27 cellular contexts compared by ENCODE assay signal in the genomic region with DNA sequence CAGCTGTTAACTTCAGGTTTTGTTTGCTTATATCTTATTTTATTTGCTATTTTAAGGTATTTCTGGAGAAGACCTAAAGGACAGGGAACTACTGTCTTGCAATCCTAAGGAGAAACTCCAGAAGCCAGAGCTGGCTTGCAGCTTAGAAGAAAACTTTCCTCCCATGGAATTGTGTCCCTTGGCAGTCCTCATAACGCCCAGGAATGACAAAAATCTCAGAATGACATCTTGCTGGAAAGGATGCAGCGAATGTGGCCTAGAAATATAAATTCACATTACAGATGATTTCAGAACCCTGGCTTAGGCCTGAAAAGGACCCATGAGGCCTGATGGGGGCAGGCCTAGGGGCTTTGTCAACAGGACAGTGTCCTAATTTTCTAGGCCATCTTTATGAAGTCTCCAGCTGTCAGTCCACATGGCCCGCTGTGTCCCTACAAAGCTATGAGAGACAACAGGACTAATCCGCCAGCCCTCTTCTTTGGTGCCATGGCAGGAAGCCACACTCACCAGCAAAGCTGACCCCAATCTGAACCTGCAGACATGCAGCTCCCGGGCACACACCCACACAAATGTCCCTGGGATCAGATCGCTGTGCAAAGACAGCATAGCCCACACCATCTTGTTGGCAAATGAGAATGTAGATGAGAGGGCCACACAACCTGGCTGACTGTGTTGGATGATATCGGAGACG. TPM values are rescaled to one million over a fixed set of nuclear protein-coding genes. Genes with fewer than 3 reads are reported as not detected.
DNase-seq lines count a peak whose midpoint lies in the region; ATAC-seq and TF ChIP-seq lines count a peak whose summit lies in the region.
"Had no signal": no experiment of that assay in that cellular context is flagged by ENCODE, and none has a peak within 500 bp of the region (broad histone marks: within the 10 kb centered on the region; RNA-seq: fewer than 3 reads in every experiment).

No MANE protein-coding gene starts in this region.

- no peak overlapping the region for H3K27ac Mint-ChIP-seq in activated naive CD4-positive, alpha-beta T cell treated with anti-CD3 and anti-CD28 coated beads, Interleukin-2, amount 50 U/mL, for 72 hours
- H3K27ac Mint-ChIP-seq: activated CD8-positive, alpha-beta T cell treated with anti-CD3 and anti-CD28 coated beads for 36 hours; activated naive CD8-positive, alpha-beta T cell; natural killer cell treated with Interleukin-12 subunit alpha and Interleukin-12 subunit beta and Interleukin-15 and Interleukin-18, amount 100 ng/mL, for 72 hours; stimulated activated naive B cell treated with anti-CD40 and anti-IgM and Interleukin-4, amounts not matched to agents 10 μg/mL and 1 μg/mL and 100 μg/mL, for 72 hours; T-helper 2 cell treated with Interferon-gamma antibody and Interleukin-4, amounts not matched to agents 5 μg/mL and 100 μg/mL, for 36 hours; type B pancreatic cell had no signal

- H3K4me3 ChIP-seq in WERI-Rb-1 (ENCODE audit: low read depth, low read length): no peak overlapping the region
- H3K4me3 ChIP-seq in fibroblast of the aortic adventitia (ENCODE audit: low read depth, low read length): no peak overlapping the region
- H3K4me3 ChIP-seq in upper lobe of right lung: no peak overlapping the region
- H3K4me3 ChIP-seq: esophagus squamous epithelium, prostate gland, SJSA1 had no signal

- intact Hi-C loops in sciatic nerve (cut with DNase I) (no loop called here), upper lobe of right lung (cut with DNase I) (no loop called here)

- no peaks in the 10 kb centered on the region for H3K36me3 ChIP-seq in WERI-Rb-1
- H3K36me3 ChIP-seq in upper lobe of right lung: no peaks in the 10 kb centered on the region
- H3K36me3 ChIP-seq: esophagus squamous epithelium, prostate gland, SJSA1 had no signal

- H3K27ac ChIP-seq in WERI-Rb-1 (peak overlapping the region; percentile 25; the same call in 1 of the 2 replicates), upper lobe of right lung (no peak overlapping the region)
- H3K27ac ChIP-seq: esophagus squamous epithelium, prostate gland, SJSA1 had no signal

- no peak for TF ChIP-seq CTCF in WERI-Rb-1 (IDR thresholded peaks at IDR 0.05; ENCODE audit: low read depth, low read length)
- no peak for TF ChIP-seq CTCF in fibroblast of the aortic adventitia (IDR thresholded peaks at IDR 0.05; ENCODE audit: insufficient read depth, low read length)
- TF ChIP-seq CTCF in upper lobe of right lung (IDR thresholded peaks at IDR 0.05): no peak

- H3K9me3 ChIP-seq in WERI-Rb-1 (ENCODE audit: severe bottlenecking): peaks cover 20% of the 10 kb centered on the region
- no peaks in the 10 kb centered on the region for H3K9me3 ChIP-seq in upper lobe of right lung
- H3K9me3 ChIP-seq: esophagus squamous epithelium, prostate gland, SJSA1 had no signal

- DNase-seq in COLO829 (ENCODE audit: low spot score) (peak; percentile 37), WERI-Rb-1 (peak; percentile 58), fibroblast of the aortic adventitia (ENCODE audit: low read depth) (peak; percentile 26), sciatic nerve (ENCODE audit: low spot score) (no peak), NK-92 (lab: John Stamatoyannopoulos, UW; ENCODE audit: unreplicated experiment) (no peak), upper lobe of right lung (no peak)
- no peak for DNase-seq in activated naive CD4-positive, alpha-beta T cell treated with anti-CD3 and anti-CD28 coated beads, Interleukin-2, amount 50 U/mL, for 72 hours (ENCODE audit: low spot score in 2 of 2)
- DNase-seq in stimulated activated CD4-positive, alpha-beta T cell treated with anti-CD3 and anti-CD28 coated beads, Interleukin-4, amount 100 ng/mL, for 24 hours: no peak
- DNase-seq: activated CD4-positive, CD25-positive, alpha-beta regulatory T cell; activated CD8-positive, alpha-beta T cell treated with anti-CD3 and anti-CD28 coated beads for 36 hours; activated T-cell treated with anti-CD3 and anti-CD28 coated beads, Interleukin-2, amount 50 U/mL, for 48 hours; COR-L47; esophagus squamous epithelium; head of caudate nucleus; KBM-7; mammary epithelial cell; NCI-H1048; NCI-H2081 treated with DMSO at 0.1 percent for 48 hours; NCI-H526; stimulated activated naive B cell treated with anti-CD40 and anti-IgM and Interleukin-4, amounts not matched to agents 10 μg/mL and 1 μg/mL and 100 μg/mL, for 72 hours had no signal

- no peaks in the 10 kb centered on the region for H3K36me3 Mint-ChIP-seq in activated naive CD4-positive, alpha-beta T cell treated with anti-CD3 and anti-CD28 coated beads, Interleukin-2, amount 50 U/mL, for 72 hours
- H3K36me3 Mint-ChIP-seq: activated naive CD8-positive, alpha-beta T cell; natural killer cell treated with Interleukin-12 subunit alpha and Interleukin-12 subunit beta and Interleukin-15 and Interleukin-18, amount 100 ng/mL, for 72 hours; type B pancreatic cell had no signal

- H3K9me3 Mint-ChIP-seq in activated naive CD4-positive, alpha-beta T cell treated with anti-CD3 and anti-CD28 coated beads, Interleukin-2, amount 50 U/mL, for 72 hours: no peaks in the 10 kb centered on the region
- H3K9me3 Mint-ChIP-seq: activated CD8-positive, alpha-beta T cell treated with anti-CD3 and anti-CD28 coated beads for 36 hours; natural killer cell treated with Interleukin-12 subunit alpha and Interleukin-12 subunit beta and Interleukin-15 and Interleukin-18, amount 100 ng/mL, for 72 hours; T-helper 2 cell treated with Interferon-gamma antibody and Interleukin-4, amounts not matched to agents 5 μg/mL and 100 μg/mL, for 36 hours; type B pancreatic cell had no signal

- peak; percentile 22 for ATAC-seq in sciatic nerve
- no peak for ATAC-seq in upper lobe of right lung
- ATAC-seq in activated naive CD4-positive, alpha-beta T cell treated with anti-CD3 and anti-CD28 coated beads, Interleukin-2, amount 50 U/mL, for 72 hours: no peak
- ATAC-seq: activated CD8-positive, alpha-beta T cell treated with anti-CD3 and anti-CD28 coated beads for 36 hours; HCT116; natural killer cell treated with Interleukin-12 subunit alpha and Interleukin-12 subunit beta and Interleukin-15 and Interleukin-18, amount 100 ng/mL, for 72 hours; stimulated activated naive B cell treated with anti-CD40 and anti-IgM and Interleukin-4, amounts not matched to agents 10 μg/mL and 1 μg/mL and 100 μg/mL, for 72 hours had no signal

- no peaks in the 10 kb centered on the region for H3K4me1 ChIP-seq in upper lobe of right lung
- H3K4me1 ChIP-seq: prostate gland, SJSA1 had no signal

- no peaks in the 10 kb centered on the region for H3K27me3 ChIP-seq in WERI-Rb-1 (ENCODE audit: insufficient read depth, low read depth, severe bottlenecking)
- H3K27me3 ChIP-seq in upper lobe of right lung: no peaks in the 10 kb centered on the region

RNA-seq across cellular contexts. Expression of a gene that starts 40.3 kb away (rescaled TPM):
- total RNA-seq in fibroblast of the aortic adventitia (ENCODE audit: low replicate concordance): not detected in 2 replicates
- total RNA-seq in sciatic nerve: 0.40 TPM
- 2.8 TPM for total RNA-seq in upper lobe of right lung
- 1 to 10 TPM in 1 of 2 donors, under 1 TPM in 1; 0.58 to 1.4 TPM for total RNA-seq in activated naive CD4-positive, alpha-beta T cell treated with anti-CD3 and anti-CD28 coated beads, Interleukin-2, amount 50 U/mL, for 72 hours
- total RNA-seq: SJSA1 had no signal

Comparison
In these comparisons a context has a peak if more than half of its experiments do, and no peak if none do; other contexts are left out.
1. DNase-seq: peak in COLO829 (single experiment), WERI-Rb-1 (single experiment) and fibroblast of the aortic adventitia (single experiment); none in sciatic nerve (single experiment), NK-92 (single experiment), upper lobe of right lung (single experiment), activated naive CD4-positive, alpha-beta T cell treated with anti-CD3 and anti-CD28 coated beads, Interleukin-2, amount 50 U/mL, for 72 hours (0 of 2) and stimulated activated CD4-positive, alpha-beta T cell treated with anti-CD3 and anti-CD28 coated beads, Interleukin-4, amount 100 ng/mL, for 24 hours (single experiment).